1 cellular context compared by ENCODE assay signal in the genomic region with DNA sequence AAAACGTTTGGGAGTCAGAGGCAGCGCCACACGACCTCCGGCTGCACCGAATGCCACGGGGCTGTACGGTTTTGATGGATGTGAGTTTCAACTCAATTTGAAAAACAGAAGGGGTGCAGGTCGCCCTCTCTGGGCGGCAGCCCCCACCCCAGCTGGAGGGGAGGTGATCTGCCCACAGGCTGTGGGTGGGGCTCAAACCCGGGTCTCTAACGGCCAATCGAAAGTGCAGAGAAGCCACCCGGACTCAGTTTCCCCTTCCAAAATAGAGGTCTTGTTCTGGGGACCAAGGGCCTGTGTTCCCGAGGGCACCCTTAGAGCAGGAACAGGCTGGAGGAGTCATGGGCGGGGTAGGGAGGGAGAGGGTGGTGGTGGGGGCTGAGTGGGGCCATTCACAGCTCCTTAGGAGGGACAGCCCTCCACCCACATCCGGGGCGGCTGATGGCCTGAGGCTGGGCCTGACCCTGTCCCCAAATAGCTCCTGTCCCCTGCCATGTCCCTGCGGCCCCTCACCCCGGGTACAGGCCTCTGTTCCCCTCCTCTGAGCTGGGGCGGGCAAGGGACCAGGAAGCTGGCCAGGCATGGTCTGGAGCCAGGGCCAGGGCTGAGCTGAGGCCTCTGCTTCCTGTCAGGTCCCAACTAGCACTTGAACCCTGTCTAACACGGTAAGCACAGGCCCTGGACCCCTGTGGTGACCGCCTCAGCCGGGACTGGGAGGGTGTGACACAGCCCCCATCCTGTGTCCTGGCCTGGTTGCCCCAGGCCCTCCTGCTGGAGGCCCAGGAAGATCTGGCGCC.
TF ChIP-seq lines count a peak whose summit lies in the region.

No MANE protein-coding gene starts in this region.

TF ChIP-seq in A549, 52 proteins besides CTCF, POLR2A, EP300 and RAD21:
- TF ChIP-seq ESRRA (IDR thresholded peaks at IDR 0.05; ENCODE audit: borderline replicate concordance, low read length) (no peak), HOXB13 (CRISPR knock-in tag; IDR thresholded peaks at IDR 0.05; ENCODE audit: low read depth) (0 out of 2 replicates have a peak, but pooled peaks have one; percentile 6)
